11 cellular contexts compared by ENCODE assay signal in the genomic region with DNA sequence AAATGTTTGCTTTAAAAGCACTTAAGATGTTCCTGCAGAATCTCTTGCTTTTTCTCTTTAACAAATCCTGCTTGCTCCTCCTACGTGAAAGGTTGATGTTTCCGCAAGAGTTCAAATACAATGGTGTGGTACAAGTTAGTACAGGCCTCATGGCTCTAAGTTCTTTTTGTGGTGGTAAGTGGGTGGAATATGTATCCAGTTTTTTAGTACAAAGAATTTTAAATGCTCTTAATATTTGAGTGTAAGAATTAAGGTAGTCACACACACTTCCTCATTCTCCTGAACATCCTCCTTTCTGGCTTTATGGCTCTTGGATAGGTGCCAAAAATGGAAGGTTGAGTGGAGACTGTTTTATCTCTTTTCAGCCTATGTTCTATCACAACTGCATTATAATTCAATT. TPM values are rescaled to one million over a fixed set of nuclear protein-coding genes. Genes with fewer than 3 reads are reported as not detected.
DNase-seq lines count a peak whose midpoint lies in the region; ATAC-seq and TF ChIP-seq lines count a peak whose summit lies in the region.
"Had no signal": no experiment of that assay in that cellular context is flagged by ENCODE, and none has a peak within 500 bp of the region (broad histone marks: within the 10 kb centered on the region; RNA-seq: fewer than 3 reads in every experiment).

No MANE protein-coding gene starts in this region.

- intact Hi-C loops in naive thymus-derived CD4-positive, alpha-beta T cell (cut with micrococcal nuclease), result no loop called here

- ATAC-seq in foreskin keratinocyte (peak; percentile 94), HG03432 (IDR thresholded peaks at IDR 0.05; ENCODE audit: unreplicated experiment) (no peak)
- ATAC-seq in naive thymus-derived CD4-positive, alpha-beta T cell, result no peak
- ATAC-seq: activated CD8-positive, alpha-beta memory T cell treated with anti-CD3 and anti-CD28 coated beads, Interleukin-2, amount 10 ng/mL, durations not matched to agents 7 days and 5 days had no signal

- POLR2A ChIA-PET in RWPE1 (lab: Yijun Ruan, JAX; ENCODE audit: low non-redundant PET), result no interaction called here
- POLR2A ChIA-PET in GM10248 (lab: Yijun Ruan, JAX), result no interaction called here
- POLR2A ChIA-PET in naive thymus-derived CD4-positive, alpha-beta T cell (lab: Charles Lee), result no interaction called here

- no peaks in the 10 kb centered on the region for H3K27me3 ChIP-seq in foreskin keratinocyte
- H3K27me3 ChIP-seq in naive thymus-derived CD4-positive, alpha-beta T cell (ENCODE audit: control insufficient read depth in 2 of 2, insufficient read depth in 2 of 2, low read length in 2 of 2), result no peaks in the 10 kb centered on the region

- H3K36me3 Mint-ChIP-seq in naive thymus-derived CD4-positive, alpha-beta T cell, result peaks cover 0 to 3% (median 0%) of the 10 kb centered on the region in 5 donors
- H3K36me3 Mint-ChIP-seq: activated CD8-positive, alpha-beta memory T cell treated with anti-CD3 and anti-CD28 coated beads, Interleukin-2, amount 10 ng/mL, durations not matched to agents 7 days and 5 days had no signal

- no peak overlapping the region for H3K27ac Mint-ChIP-seq in naive thymus-derived CD4-positive, alpha-beta T cell
- H3K27ac Mint-ChIP-seq: activated CD8-positive, alpha-beta memory T cell treated with anti-CD3 and anti-CD28 coated beads, Interleukin-2, amount 10 ng/mL, durations not matched to agents 7 days and 5 days had no signal

- H3K4me3 Mint-ChIP-seq in naive thymus-derived CD4-positive, alpha-beta T cell, result no peak overlapping the region
- H3K4me3 Mint-ChIP-seq: activated CD8-positive, alpha-beta memory T cell treated with anti-CD3 and anti-CD28 coated beads, Interleukin-2, amount 10 ng/mL, durations not matched to agents 7 days and 5 days had no signal

- no peaks in the 10 kb centered on the region for H3K36me3 ChIP-seq in naive thymus-derived CD4-positive, alpha-beta T cell (ENCODE audit: control insufficient read depth in 2 of 3, insufficient read depth in 3 of 3, low read length in 3 of 3)

- CTCF ChIA-PET in RWPE1 (lab: Yijun Ruan, JAX), result no interaction called here
- CTCF ChIA-PET in GM10248 (lab: Yijun Ruan, JAX), result interaction anchor here (1.9 kb wide), 1 partner anchor 8 kb away, joined by 4 read pairs; no protein-coding TSS in a partner anchor
- CTCF ChIA-PET in naive thymus-derived CD4-positive, alpha-beta T cell (lab: Charles Lee), result no interaction called here

- H3K27me3 Mint-ChIP-seq in naive thymus-derived CD4-positive, alpha-beta T cell, result peaks cover 0 to 4% (median 0%) of the 10 kb centered on the region in 5 donors
- H3K27me3 Mint-ChIP-seq: activated CD8-positive, alpha-beta memory T cell treated with anti-CD3 and anti-CD28 coated beads, Interleukin-2, amount 10 ng/mL, durations not matched to agents 7 days and 5 days had no signal

- peaks cover 16% of the 10 kb centered on the region for H3K4me1 ChIP-seq in foreskin keratinocyte
- no peaks in the 10 kb centered on the region for H3K4me1 ChIP-seq in naive thymus-derived CD4-positive, alpha-beta T cell (ENCODE audit: control insufficient read depth in 2 of 2, insufficient read depth in 2 of 2, low read length in 2 of 2)

- H3K27ac ChIP-seq in RWPE1 (no peak overlapping the region), foreskin keratinocyte (no peak overlapping the region)
- H3K27ac ChIP-seq in naive thymus-derived CD4-positive, alpha-beta T cell (ENCODE audit: low read depth, low read length), result no peak overlapping the region

- TF ChIP-seq CTCF in RWPE1 (conservative IDR thresholded peaks at IDR 0.05; ENCODE audit: low read depth) (no peak), foreskin keratinocyte (conservative IDR thresholded peaks at IDR 0.05) (no peak), GM10248 (IDR thresholded peaks at IDR 0.05; ENCODE audit: control extremely low read depth, extremely low read depth, low read depth, missing control alignments) (no peak)

- H3K9me3 ChIP-seq in naive thymus-derived CD4-positive, alpha-beta T cell (ENCODE audit: control insufficient read depth in 2 of 3, low read length in 3 of 3), result no peaks in the 10 kb centered on the region

- no peak overlapping the region for H3K4me3 ChIP-seq in naive thymus-derived CD4-positive, alpha-beta T cell (ENCODE audit: low read length)

- H3K4me1 Mint-ChIP-seq in naive thymus-derived CD4-positive, alpha-beta T cell, result no peaks in the 10 kb centered on the region
- H3K4me1 Mint-ChIP-seq: activated CD8-positive, alpha-beta memory T cell treated with anti-CD3 and anti-CD28 coated beads, Interleukin-2, amount 10 ng/mL, durations not matched to agents 7 days and 5 days had no signal

- H3K9me3 Mint-ChIP-seq in naive thymus-derived CD4-positive, alpha-beta T cell, result no peaks in the 10 kb centered on the region

- DNase-seq in CD1c-positive myeloid dendritic cell (ENCODE audit: extremely low spot score) (peak; percentile 36), M059J (ENCODE audit: low read depth) (peak; percentile 43), RWPE1 (ENCODE audit: low spot score) (peak; percentile 62), foreskin keratinocyte (peak; percentile 87 to 93), GM10248 (ENCODE audit: extremely low spot score) (no peak), activated T-cell treated with anti-CD3 and anti-CD28 coated beads for 4 hours (no peak)
- DNase-seq in naive thymus-derived CD4-positive, alpha-beta T cell, result no peak
- DNase-seq: activated CD8-positive, alpha-beta memory T cell treated with anti-CD3 and anti-CD28 coated beads, Interleukin-2, amount 10 ng/mL, durations not matched to agents 7 days and 5 days; effector CD8-positive, alpha-beta T cell; T-helper 1 cell had no signal

RNA-seq across cellular contexts. Expression of gene OTOGL, which starts 1.8 kb away (rescaled TPM):
- total RNA-seq in M059J (2014; rRNA removed; shearing (Covaris generic)), result 0.15 and 0.71 TPM in 2 replicates
- total RNA-seq in foreskin keratinocyte, result not detected in 2 replicates
- not detected in 2 replicates for polyA plus RNA-seq in foreskin keratinocyte
- total RNA-seq in naive thymus-derived CD4-positive, alpha-beta T cell, result not detected
- not detected for polyA plus RNA-seq in naive thymus-derived CD4-positive, alpha-beta T cell
- total RNA-seq: activated CD8-positive, alpha-beta memory T cell treated with anti-CD3 and anti-CD28 coated beads, Interleukin-2, amount 10 ng/mL, durations not matched to agents 7 days and 5 days had no signal

Comparison
In these comparisons a context has a peak if more than half of its experiments do, and no peak if none do; other contexts are left out.
1. DNase-seq: peak in CD1c-positive myeloid dendritic cell (single experiment), M059J (single experiment), RWPE1 (single experiment) and foreskin keratinocyte (2 of 2); none in GM10248 (single experiment), naive thymus-derived CD4-positive, alpha-beta T cell (0 of 9) and activated T-cell treated with anti-CD3 and anti-CD28 coated beads for 4 hours (single experiment).